16 cellular contexts compared by ENCODE assay signal in the genomic region with DNA sequence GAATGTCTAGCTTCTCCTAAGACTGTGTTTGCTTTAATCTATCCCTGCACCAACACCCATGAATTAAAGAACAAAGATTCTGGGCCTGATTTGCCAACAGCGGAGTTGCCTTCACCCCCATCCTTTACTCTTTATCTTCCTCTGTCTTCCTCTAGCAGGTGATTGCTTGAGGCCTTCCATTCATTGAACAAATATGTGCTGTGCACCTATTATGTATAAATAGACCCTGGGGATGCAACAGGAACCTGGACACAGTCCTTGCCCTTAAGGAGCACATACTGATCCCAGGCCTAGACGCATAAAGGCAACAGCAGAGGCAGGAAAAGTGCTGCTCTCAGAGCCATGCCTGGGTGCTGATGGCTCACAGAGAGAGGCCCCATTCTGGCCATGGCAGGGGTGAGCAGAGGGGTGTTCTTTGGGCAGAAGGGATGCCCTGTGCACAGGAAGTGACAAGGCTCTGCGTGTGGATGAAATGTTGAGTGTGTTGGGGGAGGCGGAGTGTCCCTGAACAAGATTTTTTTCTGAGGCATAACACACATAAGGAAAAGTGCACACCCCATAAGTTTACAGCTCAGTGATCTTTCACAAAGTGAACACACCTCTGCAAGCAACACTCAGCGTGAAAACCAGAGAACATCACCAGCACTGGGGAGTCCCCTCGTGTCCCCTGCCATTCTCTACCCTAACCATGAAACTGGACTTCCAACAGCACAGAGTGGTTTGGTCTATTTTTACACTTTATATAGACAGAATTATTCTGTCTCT.
DNase-seq lines count a peak whose midpoint lies in the region; ATAC-seq and TF ChIP-seq lines count a peak whose summit lies in the region.
"Had no signal": no experiment of that assay in that cellular context is flagged by ENCODE, and none has a peak within 500 bp of the region (broad histone marks: within the 10 kb centered on the region; RNA-seq: fewer than 3 reads in every experiment).

No MANE protein-coding gene starts in this region.

- no peak overlapping the region for H3K27ac Mint-ChIP-seq in progenitor cell of endocrine pancreas
- no peak overlapping the region for H3K27ac Mint-ChIP-seq in naive thymus-derived CD4-positive, alpha-beta T cell
- H3K27ac Mint-ChIP-seq: CD4-positive, alpha-beta T cell had no signal

- no peaks in the 10 kb centered on the region for H3K9me3 ChIP-seq in naive thymus-derived CD4-positive, alpha-beta T cell (ENCODE audit: control insufficient read depth in 2 of 3, low read length in 3 of 3)
- H3K9me3 ChIP-seq: mucosa of descending colon, psoas muscle had no signal

- peak; percentile 38 for DNase-seq in GM20000 (ENCODE audit: low spot score)
- DNase-seq in progenitor cell of endocrine pancreas (ENCODE audit: low spot score, unreplicated experiment) = no peak
- DNase-seq in UCSD-AML1 (lab: John Stamatoyannopoulos, UW; ENCODE audit: unreplicated experiment) = no peak
- DNase-seq in naive thymus-derived CD4-positive, alpha-beta T cell = no peak
- DNase-seq: activated T-cell treated with anti-CD3 and anti-CD28 coated beads, Interleukin-2, amount 50 U/mL, for 4 hours; CD4-positive, alpha-beta T cell; effector CD4-positive, alpha-beta T cell; foreskin keratinocyte; GDM1; Kasumi-1; mucosa of descending colon; psoas muscle had no signal

- no peaks in the 10 kb centered on the region for H3K27me3 ChIP-seq in naive thymus-derived CD4-positive, alpha-beta T cell (ENCODE audit: control insufficient read depth in 2 of 2, insufficient read depth in 2 of 2, low read length in 2 of 2)

- H3K36me3 ChIP-seq in naive thymus-derived CD4-positive, alpha-beta T cell (ENCODE audit: control insufficient read depth in 2 of 3, insufficient read depth in 3 of 3, low read length in 3 of 3) = no peaks in the 10 kb centered on the region

- H3K27ac ChIP-seq in VCaP = peak overlapping the region; percentile 38; the same call in 1 of the 2 replicates
- no peak overlapping the region for H3K27ac ChIP-seq in naive thymus-derived CD4-positive, alpha-beta T cell (ENCODE audit: low read depth, low read length)
- H3K27ac ChIP-seq: foreskin keratinocyte, psoas muscle had no signal

- no peaks in the 10 kb centered on the region for H3K36me3 Mint-ChIP-seq in progenitor cell of endocrine pancreas (ENCODE audit: insufficient read depth)
- no peaks in the 10 kb centered on the region for H3K36me3 Mint-ChIP-seq in naive thymus-derived CD4-positive, alpha-beta T cell

- ATAC-seq in GM18511 (IDR thresholded peaks at IDR 0.05; ENCODE audit: unreplicated experiment) (peak; percentile 73), HG02938 (IDR thresholded peaks at IDR 0.05; ENCODE audit: unreplicated experiment) (peak; percentile 69), HG02973 (IDR thresholded peaks at IDR 0.05; ENCODE audit: unreplicated experiment) (no peak)
- no peak for ATAC-seq in naive thymus-derived CD4-positive, alpha-beta T cell
- ATAC-seq: activated T-cell treated with anti-CD3 and anti-CD28 coated beads, Interleukin-2, amount 50 U/mL, for 4 hours; foreskin keratinocyte; mucosa of descending colon; psoas muscle had no signal

- no peak for TF ChIP-seq CTCF in GM20000 (IDR thresholded peaks at IDR 0.05; ENCODE audit: extremely low read depth, missing control alignments)
- no peak for TF ChIP-seq CTCF in VCaP (conservative IDR thresholded peaks at IDR 0.05)
- no peak for TF ChIP-seq CTCF in progenitor cell of endocrine pancreas (IDR thresholded peaks at IDR 0.05; ENCODE audit: unreplicated experiment)

- H3K9me3 Mint-ChIP-seq in progenitor cell of endocrine pancreas (ENCODE audit: low read depth) = no peaks in the 10 kb centered on the region
- peaks cover 0 to 3% (median 0%) of the 10 kb centered on the region in 11 donors for H3K9me3 Mint-ChIP-seq in naive thymus-derived CD4-positive, alpha-beta T cell
- H3K9me3 Mint-ChIP-seq: activated T-cell treated with anti-CD3 and anti-CD28 coated beads, Interleukin-2, amount 50 U/mL, for 4 hours; CD4-positive, alpha-beta T cell had no signal

- H3K4me3 Mint-ChIP-seq in progenitor cell of endocrine pancreas (ENCODE audit: low read depth) = no peak overlapping the region
- H3K4me3 Mint-ChIP-seq in naive thymus-derived CD4-positive, alpha-beta T cell = no peak overlapping the region
- H3K4me3 Mint-ChIP-seq: activated T-cell treated with anti-CD3 and anti-CD28 coated beads, Interleukin-2, amount 50 U/mL, for 4 hours; CD4-positive, alpha-beta T cell had no signal

- intact Hi-C loops in naive thymus-derived CD4-positive, alpha-beta T cell (cut with micrococcal nuclease) = no loop called here

- no peaks in the 10 kb centered on the region for H3K4me1 Mint-ChIP-seq in progenitor cell of endocrine pancreas (ENCODE audit: low read depth)
- peaks cover 0 to 6% (median 0%) of the 10 kb centered on the region in 7 donors for H3K4me1 Mint-ChIP-seq in naive thymus-derived CD4-positive, alpha-beta T cell

- no peaks in the 10 kb centered on the region for H3K4me1 ChIP-seq in naive thymus-derived CD4-positive, alpha-beta T cell (ENCODE audit: control insufficient read depth in 2 of 2, insufficient read depth in 2 of 2, low read length in 2 of 2)
- H3K4me1 ChIP-seq: foreskin keratinocyte, psoas muscle had no signal

- POLR2A ChIA-PET in naive thymus-derived CD4-positive, alpha-beta T cell (lab: Charles Lee) = no interaction called here

- CTCF ChIA-PET in naive thymus-derived CD4-positive, alpha-beta T cell (lab: Charles Lee) = no interaction called here

- H3K27me3 Mint-ChIP-seq in progenitor cell of endocrine pancreas = peaks cover 16% of the 10 kb centered on the region
- H3K27me3 Mint-ChIP-seq in naive thymus-derived CD4-positive, alpha-beta T cell = peaks cover 2 to 42% (median 19%) of the 10 kb centered on the region in 5 donors

- no peak overlapping the region for H3K4me3 ChIP-seq in naive thymus-derived CD4-positive, alpha-beta T cell (ENCODE audit: low read length)
- H3K4me3 ChIP-seq: mucosa of descending colon, psoas muscle had no signal

Comparison
In these comparisons a context has a peak if more than half of its experiments do, and no peak if none do; other contexts are left out.
1. ATAC-seq: peak in GM18511 (single experiment) and HG02938 (single experiment); none in HG02973 (single experiment) and naive thymus-derived CD4-positive, alpha-beta T cell (single experiment).